ENCODE assay signal across 8 cellular contexts in the genomic region with DNA sequence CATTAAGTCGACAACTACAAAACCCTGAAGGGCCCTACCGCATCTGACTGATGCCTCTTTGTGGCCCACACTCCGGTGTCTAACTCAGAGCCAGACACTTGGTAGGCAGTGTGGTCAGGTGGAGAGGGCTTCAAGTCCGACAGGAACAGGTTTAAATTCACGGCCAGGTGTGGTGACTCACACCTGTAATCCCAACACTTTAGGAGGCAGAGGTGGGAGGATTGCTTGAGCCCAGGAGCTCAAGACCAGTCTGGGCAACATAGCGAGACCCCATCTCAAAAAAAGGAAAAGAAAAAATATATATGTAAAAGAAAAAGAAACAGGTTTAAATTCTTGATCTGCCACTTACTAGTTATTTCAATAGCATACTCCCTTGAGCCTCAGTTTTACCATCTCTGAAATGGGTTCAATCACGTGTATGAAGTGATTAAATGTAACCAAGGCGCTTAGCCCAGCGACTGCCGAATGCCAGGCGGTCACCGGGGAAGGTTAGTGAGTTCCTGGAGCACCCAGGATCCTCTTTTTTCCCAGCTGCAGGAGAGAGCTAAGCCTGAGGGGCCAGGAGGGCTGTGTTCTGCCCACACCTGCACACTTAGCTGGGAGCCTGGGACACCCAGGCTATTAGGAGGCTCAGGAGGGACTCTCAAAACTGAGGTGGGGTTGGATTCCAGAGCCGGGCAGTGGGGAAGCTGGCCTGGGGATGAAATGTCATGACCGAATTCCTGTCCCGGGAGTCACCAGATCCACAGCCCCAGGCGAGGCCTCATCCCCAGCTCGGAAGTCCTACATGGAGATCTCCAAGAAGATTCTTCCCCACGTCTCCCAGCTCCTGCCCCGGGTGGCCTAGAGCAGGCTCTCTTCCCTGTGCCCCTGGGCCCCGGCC. TPM values are rescaled to one million over a fixed set of nuclear protein-coding genes. Genes with fewer than 3 reads are reported as not detected.
DNase-seq lines count a peak whose midpoint lies in the region; ATAC-seq and TF ChIP-seq lines count a peak whose summit lies in the region.

No MANE protein-coding gene starts in this region.

- BruUV-seq in PC-3 (replicated peaks; lab: Mats Ljungman, UMichigan) = TSS peak; percentile 47

- ATAC-seq in PC-3 (peak; percentile 28), GM18909 (IDR thresholded peaks at IDR 0.05; ENCODE audit: poor library complexity, unreplicated experiment) (no peak), GM18873 (IDR thresholded peaks at IDR 0.05; ENCODE audit: low FRiP score, unreplicated experiment) (no peak)

- H3K27me3 ChIP-seq in PC-3 (ENCODE audit: low read length) (no peaks in the 10 kb centered on the region), tibial artery (no peaks in the 10 kb centered on the region)

- peaks cover 26% of the 10 kb centered on the region for H3K36me3 Mint-ChIP-seq in dendritic cell treated with granulocyte-macrophage colony-stimulating factor and Interleukin-4, amounts not matched to agents 40 ng/mL and 50 ng/mL, for 4 days (ENCODE audit: low read depth)

- H3K4me3 Mint-ChIP-seq in dendritic cell treated with granulocyte-macrophage colony-stimulating factor and Interleukin-4, amounts not matched to agents 40 ng/mL and 50 ng/mL, for 4 days = peak overlapping the region; percentile 91

- H3K27ac Mint-ChIP-seq in dendritic cell treated with granulocyte-macrophage colony-stimulating factor and Interleukin-4, amounts not matched to agents 40 ng/mL and 50 ng/mL, for 4 days = peak overlapping the region; percentile 88

- TF ChIP-seq CTCF in PC-3 (conservative IDR thresholded peaks at IDR 0.05; ENCODE audit: low read depth, low read length) (no peak), lower leg skin (IDR thresholded peaks at IDR 0.05) (no peak), tibial artery (IDR thresholded peaks at IDR 0.05) (no peak)

- H4K20me1 ChIP-seq in PC-3 (ENCODE audit: low read length) = peaks cover 16% of the 10 kb centered on the region; the same call in 1 of the 2 replicates

- intact Hi-C loops in PC-3 (cut with micrococcal nuclease) = loop anchor here (1.0 to 2.0 kb wide), 5 partner anchors 33 to 155 kb away; a partner anchor contains a TSS
- intact Hi-C loops in dendritic cell treated with granulocyte-macrophage colony-stimulating factor and Interleukin-4, amounts not matched to agents 40 ng/mL and 50 ng/mL, for 4 days (cut with micrococcal nuclease) = loop anchor here (1.0 to 10.0 kb wide), 6 partner anchors 26 to 231 kb away; a partner anchor contains a TSS
- intact Hi-C loops in lower leg skin (cut with DNase I; ENCODE audit: low total_unique reads) = loop anchor here (10.0 kb wide), 1 partner anchor 119 kb away; a partner anchor contains a TSS
- intact Hi-C loops in tibial artery (cut with DNase I; ENCODE audit: low total_unique reads) = loop anchor here (1.0 to 10.0 kb wide), 3 partner anchors 33 to 229 kb away; a partner anchor contains a TSS

- DNase-seq in activated T-cell treated with anti-CD3 and anti-CD28 coated beads for 48 hours (ENCODE audit: low read depth) (peak; percentile 4), PC-3 (peak; percentile 82), lower leg skin (ENCODE audit: low spot score in 2 of 2) (peak; percentile 47 to 92), tibial artery (peak in 1 of 2 donors; percentile 67)
- DNase-seq in activated T-cell treated with anti-CD3 and anti-CD28 coated beads, Interleukin-2, amount 50 U/mL, for 1 hour = no peak

- peaks cover 51% of the 10 kb centered on the region for H3K79me2 ChIP-seq in PC-3 (ENCODE audit: low read length)

- POLR2A ChIA-PET in PC-3 (lab: Charles Lee; ENCODE audit: unreplicated experiment) = interaction anchor here (0.6 kb wide), 2 partner anchors 9 to 123 kb away, joined by 3 read pairs; no protein-coding TSS in a partner anchor

- peaks cover 46% of the 10 kb centered on the region for H3K4me1 Mint-ChIP-seq in dendritic cell treated with granulocyte-macrophage colony-stimulating factor and Interleukin-4, amounts not matched to agents 40 ng/mL and 50 ng/mL, for 4 days (ENCODE audit: low read depth)

- peak overlapping the region; percentile 85 for H3K9ac ChIP-seq in PC-3 (ENCODE audit: low read length)

- H3F3A ChIP-seq in PC-3 (ENCODE audit: low read length, unreplicated experiment) = no peaks in the 10 kb centered on the region

- H3K4me3 ChIP-seq in PC-3 (ENCODE audit: low read length) (peak overlapping the region; percentile 94), lower leg skin (ENCODE audit: low read depth, poor library complexity, severe bottlenecking) (peak overlapping the region; percentile 96), tibial artery (peak overlapping the region; percentile 85 to 88)

- 28 to 31% methylated on average over 17 to 20 of the region's 20 CpGs for WGBS in lower leg skin, 2 donors

- H3K4me2 ChIP-seq in PC-3 (ENCODE audit: low read length) = peak overlapping the region; percentile 92

- H3K27ac ChIP-seq in PC-3 (ENCODE audit: low read length) = peak overlapping the region; percentile 69
- peak overlapping the region; percentile 86 to 91 for H3K27ac ChIP-seq in tibial artery

- peaks cover 6% of the 10 kb centered on the region for H3K27me3 Mint-ChIP-seq in dendritic cell treated with granulocyte-macrophage colony-stimulating factor and Interleukin-4, amounts not matched to agents 40 ng/mL and 50 ng/mL, for 4 days

- H3K9me3 Mint-ChIP-seq in dendritic cell treated with granulocyte-macrophage colony-stimulating factor and Interleukin-4, amounts not matched to agents 40 ng/mL and 50 ng/mL, for 4 days = no peaks in the 10 kb centered on the region

- peak overlapping the region; percentile 82 for H2AFZ ChIP-seq in PC-3 (ENCODE audit: low read length)

- no peak for TF ChIP-seq POLR2A in lower leg skin (IDR thresholded peaks at IDR 0.05)

- H3K4me1 ChIP-seq in PC-3 (ENCODE audit: insufficient read depth, low read length) (peaks cover 67% of the 10 kb centered on the region), tibial artery (peaks cover 5 to 48% (median 43%) of the 10 kb centered on the region in 4 donors)

- H3K9me3 ChIP-seq in PC-3 (ENCODE audit: low read length) = no peaks in the 10 kb centered on the region
- no peaks in the 10 kb centered on the region for H3K9me3 ChIP-seq in tibial artery

- H3K36me3 ChIP-seq in PC-3 (ENCODE audit: low read depth, low read length) = no peaks in the 10 kb centered on the region
- H3K36me3 ChIP-seq in tibial artery = peaks cover 0 to 5% (median 0%) of the 10 kb centered on the region in 3 donors

- CTCF ChIA-PET in PC-3 (lab: Charles Lee) = interaction anchor here (0.6 to 1.4 kb wide), 2 partner anchors 32 to 186 kb away, joined by 4 to 5 read pairs; no protein-coding TSS in a partner anchor

- H3K9me2 ChIP-seq in PC-3 (replicated peaks; ENCODE audit: low read length) = no peaks in the 10 kb centered on the region

RNA-seq across cellular contexts. Expression of a gene that starts 0.9 kb away (rescaled TPM):
- total RNA-seq in PC-3 (2014; rRNA removed) (354 and 460 TPM in 2 replicates), lower leg skin (100 to 1,000 TPM; 707 to 959 (median 743) TPM)

RNA-seq across cellular contexts. Expression of a gene that starts 26.9 kb away (rescaled TPM):
- total RNA-seq in PC-3 (2014; rRNA removed) (164 and 174 TPM in 2 replicates), lower leg skin (100 to 1,000 TPM; 110 to 153 (median 130) TPM)

RNA-seq across cellular contexts. Expression of a gene that starts 27.1 kb away (rescaled TPM):
- total RNA-seq in PC-3 (2014; rRNA removed) (92.6 and 103 TPM in 2 replicates), lower leg skin (10 to 100 TPM; 11.5 to 22.5 (median 12.1) TPM)

RNA-seq across cellular contexts. Expression of a gene that starts 32.7 kb away (rescaled TPM):
- total RNA-seq in PC-3 (2014; rRNA removed) (51.4 TPM in 2 replicates), lower leg skin (10 to 100 TPM; 32.6 to 35.8 (median 33.7) TPM)

RNA-seq across cellular contexts. Expression of a gene that starts 50.2 kb away (rescaled TPM):
- total RNA-seq in PC-3 (2014; rRNA removed) = 0.15 and 2.6 TPM in 2 replicates
- 10 to 100 TPM in 2 of 4 donors, 1 to 10 TPM in 2; 6.1 to 13.5 (median 8.8) TPM for total RNA-seq in lower leg skin
